Comparison of ENCODE assay signal across 15 cellular contexts in genomic region chr1:92367496-92367895, GRCh38.
DNase-seq lines count a peak whose midpoint lies in the region; ATAC-seq and TF ChIP-seq lines count a peak whose summit lies in the region.
"Had no signal": no experiment of that assay in that cellular context is flagged by ENCODE, and none has a peak within 500 bp of the region (broad histone marks: within the 10 kb centered on the region; RNA-seq: fewer than 3 reads in every experiment).

No MANE protein-coding gene starts in this region.

- no peak overlapping the region for H3K9ac ChIP-seq in smooth muscle cell (ENCODE audit: low read depth)

- H3K4me3 Mint-ChIP-seq in CD8-positive, alpha-beta T cell, result no peak overlapping the region
- no peak overlapping the region for H3K4me3 Mint-ChIP-seq in activated naive CD8-positive, alpha-beta T cell treated with anti-CD3 and anti-CD28 coated beads for 36 hours
- H3K4me3 Mint-ChIP-seq: naive B cell had no signal

- H3K4me2 ChIP-seq in smooth muscle cell, result no peak overlapping the region

- no peaks in the 10 kb centered on the region for H4K20me1 ChIP-seq in smooth muscle cell (ENCODE audit: low read depth)

- no peak overlapping the region for H2AFZ ChIP-seq in smooth muscle cell (ENCODE audit: low read depth)

- H3K9me3 ChIP-seq in CD8-positive, alpha-beta T cell (ENCODE audit: low read length), result no peaks in the 10 kb centered on the region
- H3K9me3 ChIP-seq in smooth muscle cell (replicated peaks; ENCODE audit: low read depth), result no peaks in the 10 kb centered on the region

- H3K27ac Mint-ChIP-seq in CD8-positive, alpha-beta T cell, result peak overlapping the region; percentile 19
- H3K27ac Mint-ChIP-seq in activated naive CD8-positive, alpha-beta T cell treated with anti-CD3 and anti-CD28 coated beads for 36 hours, result peak overlapping the region; percentile 34

- H3K9me3 Mint-ChIP-seq in CD8-positive, alpha-beta T cell, result no peaks in the 10 kb centered on the region
- no peaks in the 10 kb centered on the region for H3K9me3 Mint-ChIP-seq in activated naive CD8-positive, alpha-beta T cell treated with anti-CD3 and anti-CD28 coated beads for 36 hours
- H3K9me3 Mint-ChIP-seq: naive B cell had no signal

- no peak for TF ChIP-seq CTCF in CD8-positive, alpha-beta T cell (IDR thresholded peaks at IDR 0.05)
- TF ChIP-seq CTCF in smooth muscle cell (IDR thresholded peaks at IDR 0.05; ENCODE audit: borderline replicate concordance, insufficient read depth, poor library complexity, severe bottlenecking), result no peak

- no peaks in the 10 kb centered on the region for H3K79me2 ChIP-seq in smooth muscle cell (ENCODE audit: low read depth)

- H3K27me3 ChIP-seq in CD8-positive, alpha-beta T cell (ENCODE audit: insufficient read depth, low read length), result no peaks in the 10 kb centered on the region
- H3K27me3 ChIP-seq in smooth muscle cell (ENCODE audit: low read depth), result no peaks in the 10 kb centered on the region

- CTCF ChIA-PET in CD8-positive, alpha-beta T cell (lab: Charles Lee), result interaction anchor here (1.2 to 1.4 kb wide), 2 partner anchors 53 to 57 kb away, joined by 4 to 5 read pairs; no protein-coding TSS in a partner anchor

- no peak overlapping the region for H3K27ac ChIP-seq in CD8-positive, alpha-beta T cell (ENCODE audit: low read depth, low read length)
- no peak overlapping the region for H3K27ac ChIP-seq in smooth muscle cell (ENCODE audit: low read depth)
- H3K27ac ChIP-seq: coronary artery had no signal

- H3K4me1 Mint-ChIP-seq in CD8-positive, alpha-beta T cell (ENCODE audit: low read depth), result peaks cover 48% of the 10 kb centered on the region
- H3K4me1 Mint-ChIP-seq in activated naive CD8-positive, alpha-beta T cell treated with anti-CD3 and anti-CD28 coated beads for 36 hours, result peaks cover 46% of the 10 kb centered on the region
- H3K4me1 Mint-ChIP-seq: naive B cell had no signal

- H3K4me3 ChIP-seq in CD8-positive, alpha-beta T cell (ENCODE audit: low read depth, low read length), result no peak overlapping the region
- H3K4me3 ChIP-seq in smooth muscle cell, result no peak overlapping the region
- H3K4me3 ChIP-seq: coronary artery had no signal

- WGBS in smooth muscle cell (ENCODE audit: low lambda C conversion rate), result 98% methylated on average over 3 of the region's 3 CpGs

- peaks cover 36% of the 10 kb centered on the region for H3K4me1 ChIP-seq in CD8-positive, alpha-beta T cell (ENCODE audit: insufficient read depth, low read length)
- H3K4me1 ChIP-seq in smooth muscle cell (ENCODE audit: low read depth), result peaks cover 4% of the 10 kb centered on the region

- POLR2A ChIA-PET in CD8-positive, alpha-beta T cell (lab: Charles Lee), result no interaction called here

- DNase-seq in CD8-positive, alpha-beta T cell, result no peak
- DNase-seq in activated naive CD8-positive, alpha-beta T cell treated with anti-CD3 and anti-CD28 coated beads for 36 hours, result no peak
- DNase-seq in SW 1271 (lab: John Stamatoyannopoulos, UW) (no peak), smooth muscle cell (lab: John Stamatoyannopoulos, UW; ENCODE audit: unreplicated experiment) (no peak), NCI-H510A treated with DMSO at 0.1 percent for 48 hours (lab: John Stamatoyannopoulos, UW) (no peak)
- DNase-seq: anterior cingulate cortex; hypothalamus; naive B cell; Right ventricle myocardium superior; stimulated activated CD4-positive, alpha-beta T cell treated with anti-CD3 and anti-CD28 coated beads, Interleukin-4, amount 100 ng/mL, for 1 hour had no signal

- intact Hi-C loops in CD8-positive, alpha-beta T cell (cut with DNase I, micrococcal nuclease), result loop anchor here in 1 of 2 experiments (5.0 kb wide), 1 partner anchor 50 kb away; no protein-coding TSS in a partner anchor

- H3K36me3 Mint-ChIP-seq in CD8-positive, alpha-beta T cell, result peaks cover 26% of the 10 kb centered on the region
- H3K36me3 Mint-ChIP-seq in activated naive CD8-positive, alpha-beta T cell treated with anti-CD3 and anti-CD28 coated beads for 36 hours, result peaks cover 47% of the 10 kb centered on the region

- H3F3A ChIP-seq in smooth muscle cell (ENCODE audit: low read depth), result no peaks in the 10 kb centered on the region

- no peaks in the 10 kb centered on the region for H3K27me3 Mint-ChIP-seq in CD8-positive, alpha-beta T cell (ENCODE audit: low read depth)
- H3K27me3 Mint-ChIP-seq in activated naive CD8-positive, alpha-beta T cell treated with anti-CD3 and anti-CD28 coated beads for 36 hours, result no peaks in the 10 kb centered on the region
- H3K27me3 Mint-ChIP-seq: naive B cell had no signal

- H3K36me3 ChIP-seq in CD8-positive, alpha-beta T cell (ENCODE audit: insufficient read depth, low read length), result no peaks in the 10 kb centered on the region
- no peaks in the 10 kb centered on the region for H3K36me3 ChIP-seq in smooth muscle cell (ENCODE audit: low read depth)

- peak; percentile 46 for ATAC-seq in CD8-positive, alpha-beta T cell
- ATAC-seq in GM19025 (IDR thresholded peaks at IDR 0.05; ENCODE audit: low read depth, unreplicated experiment) (peak; percentile 55), HG03196 (IDR thresholded peaks at IDR 0.05; ENCODE audit: unreplicated experiment) (peak; percentile 51), SK-N-SH treated with all-trans-retinoic acid at 6 μM for 48 hours (no peak)
- ATAC-seq: left lobe of liver had no signal

TF ChIP-seq in SK-N-SH treated with all-trans-retinoic acid at 6 μM for 48 hours, 23 proteins besides CTCF, POLR2A, EP300 and RAD21:
- TF ChIP-seq GLIS3 (CRISPR knock-in tag; IDR thresholded peaks at IDR 0.05) (no peak), TCF4 (CRISPR knock-in tag; IDR thresholded peaks at IDR 0.05; ENCODE audit: borderline replicate concordance) (no peak), PPARA (CRISPR knock-in tag; IDR thresholded peaks at IDR 0.05; ENCODE audit: borderline replicate concordance) (no peak), TSHZ2 (CRISPR knock-in tag; IDR thresholded peaks at IDR 0.05) (no peak), CSDC2 (CRISPR knock-in tag; IDR thresholded peaks at IDR 0.05) (no peak), ESRRG (CRISPR knock-in tag; IDR thresholded peaks at IDR 0.05) (no peak), SNAI2 (CRISPR knock-in tag; IDR thresholded peaks at IDR 0.05) (no peak), ARNTL (CRISPR knock-in tag; IDR thresholded peaks at IDR 0.05; ENCODE audit: borderline replicate concordance, low read depth) (no peak)
- TF ChIP-seq, protein P1, sequence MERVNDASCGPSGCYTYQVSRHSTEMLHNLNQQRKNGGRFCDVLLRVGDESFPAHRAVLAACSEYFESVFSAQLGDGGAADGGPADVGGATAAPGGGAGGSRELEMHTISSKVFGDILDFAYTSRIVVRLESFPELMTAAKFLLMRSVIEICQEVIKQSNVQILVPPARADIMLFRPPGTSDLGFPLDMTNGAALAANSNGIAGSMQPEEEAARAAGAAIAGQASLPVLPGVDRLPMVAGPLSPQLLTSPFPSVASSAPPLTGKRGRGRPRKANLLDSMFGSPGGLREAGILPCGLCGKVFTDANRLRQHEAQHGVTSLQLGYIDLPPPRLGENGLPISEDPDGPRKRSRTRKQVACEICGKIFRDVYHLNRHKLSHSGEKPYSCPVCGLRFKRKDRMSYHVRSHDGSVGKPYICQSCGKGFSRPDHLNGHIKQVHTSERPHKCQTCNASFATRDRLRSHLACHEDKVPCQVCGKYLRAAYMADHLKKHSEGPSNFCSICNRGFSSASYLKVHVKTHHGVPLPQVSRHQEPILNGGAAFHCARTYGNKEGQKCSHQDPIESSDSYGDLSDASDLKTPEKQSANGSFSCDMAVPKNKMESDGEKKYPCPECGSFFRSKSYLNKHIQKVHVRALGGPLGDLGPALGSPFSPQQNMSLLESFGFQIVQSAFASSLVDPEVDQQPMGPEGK (CRISPR knock-in tag; IDR thresholded peaks at IDR 0.05; ENCODE audit: borderline replicate concordance), result no peak
